ENCODE assay signal across 1 cellular context in genomic region chr12:92503977-92504966, GRCh38.
TF ChIP-seq lines count a peak whose summit lies in the region.

No MANE protein-coding gene starts in this region.

TF ChIP-seq in H1, 55 proteins besides CTCF, POLR2A, EP300 and RAD21 (continued from another document):
- TF ChIP-seq USF2 (IDR thresholded peaks at IDR 0.05; ENCODE audit: low read length) = no peak
- TF ChIP-seq SRF (IDR thresholded peaks at IDR 0.05; ENCODE audit: low read depth, low read length) = no peak
- no peak for TF ChIP-seq CHD2 (IDR thresholded peaks at IDR 0.05; ENCODE audit: low read length)
- TF ChIP-seq RBBP5 (IDR thresholded peaks at IDR 0.05; ENCODE audit: borderline replicate concordance, low read depth, low read length) = no peak
- TF ChIP-seq PHF8 (conservative IDR thresholded peaks at IDR 0.05; ENCODE audit: low read depth, low read length) = no peak
- no peak for TF ChIP-seq MAFK (IDR thresholded peaks at IDR 0.05; ENCODE audit: low read depth, low read length)
- no peak for TF ChIP-seq CREB1 (IDR thresholded peaks at IDR 0.05)
